ENCODE assay signal across 8 cellular contexts in genomic region chr3:134299185-134299887, GRCh38. TPM values are rescaled to one million over a fixed set of nuclear protein-coding genes. Genes with fewer than 3 reads are reported as not detected.
DNase-seq lines count a peak whose midpoint lies in the region; ATAC-seq and TF ChIP-seq lines count a peak whose summit lies in the region.

No MANE protein-coding gene starts in this region.

- peak; percentile 43 for TF ChIP-seq RAD21 in neural cell (conservative IDR thresholded peaks at IDR 0.05)

- no peak overlapping the region for H3K27ac ChIP-seq in neural cell (ENCODE audit: low read length)
- H3K27ac ChIP-seq in suprapubic skin: no peak overlapping the region

- no peak overlapping the region for H3K9ac ChIP-seq in neural cell (ENCODE audit: low read length)

- no peaks in the 10 kb centered on the region for H3F3A ChIP-seq in neural cell (ENCODE audit: insufficient read depth, low read length, poor library complexity, severe bottlenecking)

- DNase-seq in DMS114 treated with DMSO at 0.1 percent for 48 hours (lab: John Stamatoyannopoulos, UW; ENCODE audit: unreplicated experiment) (peak; percentile 55), choroid plexus epithelial cell (ENCODE audit: low read depth) (peak; percentile 78), suprapubic skin (ENCODE audit: low spot score in 2 of 2) (no peak), NCI-H2029 treated with DMSO at 0.1 percent for 48 hours (lab: John Stamatoyannopoulos, UW) (no peak)
- DNase-seq in activated CD4-positive, CD25-positive, alpha-beta regulatory T cell treated with anti-CD3 and anti-CD28 coated beads, Interleukin-2, amount 50 U/mL, for 72 hours: no peak

- no peaks in the 10 kb centered on the region for H3K27me3 ChIP-seq in neural cell (ENCODE audit: insufficient read depth, low read depth, low read length)
- no peaks in the 10 kb centered on the region for H3K27me3 ChIP-seq in suprapubic skin

- H3K36me3 ChIP-seq in neural cell (ENCODE audit: insufficient read depth, low read length) (no peaks in the 10 kb centered on the region), suprapubic skin (no peaks in the 10 kb centered on the region)

- no peak overlapping the region for H3K4me2 ChIP-seq in neural cell (ENCODE audit: low read length)

- no peaks in the 10 kb centered on the region for H4K20me1 ChIP-seq in neural cell (ENCODE audit: insufficient read depth)

- 69% methylated on average over 4 of the region's 4 CpGs for WGBS in suprapubic skin

- TF ChIP-seq CTCF in LNCAP (IDR thresholded peaks at IDR 0.05) (peak; percentile 26; the same call in 1 of the 2 replicates), choroid plexus epithelial cell (conservative IDR thresholded peaks at IDR 0.05; ENCODE audit: low read depth, low read length) (peak; percentile 72), neural cell (IDR thresholded peaks at IDR 0.05; ENCODE audit: poor library complexity, severe bottlenecking) (peak; percentile 43), suprapubic skin (IDR thresholded peaks at IDR 0.05) (peak in 1 of 2 donors; percentile 18)

- H3K4me3 ChIP-seq in choroid plexus epithelial cell (ENCODE audit: low read depth, low read length) (no peak overlapping the region), neural cell (ENCODE audit: low read length) (no peak overlapping the region), suprapubic skin (no peak overlapping the region)

- no peak for TF ChIP-seq POLR2A in suprapubic skin (IDR thresholded peaks at IDR 0.05)

- H3K4me1 ChIP-seq in suprapubic skin: peaks cover 5% of the 10 kb centered on the region

- H3K9me2 ChIP-seq in neural cell (ENCODE audit: insufficient read depth, low read length): no peaks in the 10 kb centered on the region

- TF ChIP-seq EP300 in neural cell (conservative IDR thresholded peaks at IDR 0.05; ENCODE audit: poor library complexity, severe bottlenecking): no peak
- TF ChIP-seq EP300 in suprapubic skin (IDR thresholded peaks at IDR 0.05): no peak

- no peak overlapping the region for H2AFZ ChIP-seq in neural cell (ENCODE audit: low read depth, low read length)

- no peaks in the 10 kb centered on the region for H3K79me2 ChIP-seq in neural cell (replicated peaks; ENCODE audit: insufficient read depth, low read length)

- no peak for ATAC-seq in GM18519 (IDR thresholded peaks at IDR 0.05; ENCODE audit: low FRiP score, unreplicated experiment)

- no peaks in the 10 kb centered on the region for H3K9me3 ChIP-seq in neural cell (ENCODE audit: low read length)
- peaks cover 3% of the 10 kb centered on the region for H3K9me3 ChIP-seq in suprapubic skin

TF ChIP-seq in neural cell, 6 proteins besides CTCF, POLR2A, EP300 and RAD21:
- TF ChIP-seq POLR2AphosphoS5 (IDR thresholded peaks at IDR 0.05): no peak
- TF ChIP-seq MXI1 (conservative IDR thresholded peaks at IDR 0.05; ENCODE audit: poor library complexity, severe bottlenecking): no peak
- TF ChIP-seq SMC3 (conservative IDR thresholded peaks at IDR 0.05; ENCODE audit: poor library complexity): peak; percentile 52
- no peak for TF ChIP-seq TAF1 (IDR thresholded peaks at IDR 0.05; ENCODE audit: low read depth)

RNA-seq across cellular contexts. Expression of gene RYK, which starts 48.7 kb away (rescaled TPM):
- 67.7 and 68.6 TPM in 2 replicates for polyA plus RNA-seq in neural cell
- polyA minus RNA-seq in neural cell: 90.1 and 91.7 TPM in 2 replicates
- total RNA-seq in suprapubic skin: 100 to 1,000 TPM in 1 of 4 donors, 10 to 100 TPM in 3; 65.5 to 214 (median 80.1) TPM

Comparison
In these comparisons a context has a peak if more than half of its experiments do, and no peak if none do; other contexts are left out.
1. DNase-seq: peak in DMS114 treated with DMSO at 0.1 percent for 48 hours (single experiment) and choroid plexus epithelial cell (single experiment); none in suprapubic skin (0 of 2), activated CD4-positive, CD25-positive, alpha-beta regulatory T cell treated with anti-CD3 and anti-CD28 coated beads, Interleukin-2, amount 50 U/mL, for 72 hours (single experiment) and NCI-H2029 treated with DMSO at 0.1 percent for 48 hours (single experiment).